12 cellular contexts compared by ENCODE assay signal in the genomic region with DNA sequence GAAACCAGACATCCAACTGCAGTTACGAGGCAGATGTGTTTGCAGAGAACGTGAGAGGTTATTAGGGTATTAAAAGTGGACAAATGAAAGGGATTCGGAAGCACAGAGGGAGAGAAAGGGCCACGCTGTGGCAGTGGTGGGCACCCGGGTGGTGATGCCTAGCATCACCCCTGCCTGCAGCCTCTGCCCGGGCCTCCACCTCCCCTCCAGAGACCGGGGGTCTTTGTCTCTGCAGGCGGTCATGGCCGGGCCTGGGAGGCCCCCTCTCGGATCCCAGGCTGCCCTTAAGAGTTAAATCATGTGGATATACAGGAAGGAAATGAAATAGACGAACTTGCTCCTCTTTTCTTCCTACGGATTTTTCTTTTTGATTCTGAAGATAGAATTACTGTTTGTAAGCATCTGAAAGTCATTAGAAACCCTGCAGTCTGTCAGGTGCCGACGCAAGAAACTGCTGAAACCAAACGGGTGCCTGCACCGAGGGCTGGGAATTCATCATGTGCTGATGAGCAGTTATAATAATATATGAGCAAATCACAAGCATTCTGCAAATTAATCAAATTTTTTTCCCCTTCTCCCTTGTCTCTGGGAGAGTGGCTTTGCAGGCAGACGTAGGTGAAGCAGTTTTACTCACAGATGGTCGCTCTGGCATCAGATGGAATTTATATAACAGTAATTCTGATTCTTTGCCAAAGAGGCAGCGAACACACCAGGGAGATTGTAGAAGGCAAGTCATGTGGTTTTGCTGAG.
DNase-seq lines count a peak whose midpoint lies in the region; ATAC-seq and TF ChIP-seq lines count a peak whose summit lies in the region.
"Had no signal": no experiment of that assay in that cellular context is flagged by ENCODE, and none has a peak within 500 bp of the region (broad histone marks: within the 10 kb centered on the region; RNA-seq: fewer than 3 reads in every experiment).

No MANE protein-coding gene starts in this region.

- no peak for TF ChIP-seq EP300 in esophagus muscularis mucosa (IDR thresholded peaks at IDR 0.05)
- no peak for TF ChIP-seq EP300 in neural cell (conservative IDR thresholded peaks at IDR 0.05; ENCODE audit: poor library complexity, severe bottlenecking)
- TF ChIP-seq EP300 in tibial nerve (IDR thresholded peaks at IDR 0.05), result peak in 1 of 2 donors; percentile 48

- TF ChIP-seq RAD21 in neural cell (conservative IDR thresholded peaks at IDR 0.05), result no peak

- intact Hi-C loops in esophagus muscularis mucosa (cut with DNase I), result no loop called here
- intact Hi-C loops in left lung (cut with DNase I), result no loop called here

- WGBS in esophagus muscularis mucosa, result 29% methylated on average over 19 of the region's 19 CpGs
- 27 to 30% methylated on average over 19 of the region's 19 CpGs for WGBS in tibial nerve, 2 donors

- H3K27me3 ChIP-seq in NT2/D1 (ENCODE audit: insufficient read depth, insufficient read length), result no peaks in the 10 kb centered on the region
- peaks cover 0 to 9% (median 0%) of the 10 kb centered on the region in 4 donors for H3K27me3 ChIP-seq in esophagus muscularis mucosa
- no peaks in the 10 kb centered on the region for H3K27me3 ChIP-seq in neural cell (ENCODE audit: insufficient read depth, low read depth, low read length)
- no peaks in the 10 kb centered on the region for H3K27me3 ChIP-seq in tibial nerve
- H3K27me3 ChIP-seq in left lung, result peaks cover 0 to 73% of the 10 kb centered on the region in 2 donors
- H3K27me3 ChIP-seq in brain microvascular endothelial cell (replicated peaks), result peaks cover 9% of the 10 kb centered on the region

- no peaks in the 10 kb centered on the region for H4K20me1 ChIP-seq in neural cell (ENCODE audit: insufficient read depth)

- in situ Hi-C loops in brain microvascular endothelial cell (cut with HindIII; ENCODE audit: low pct_ligation_motif_present, low sequenced_read_pairs), result no loop called here

- H3K9me3 ChIP-seq in NT2/D1 (ENCODE audit: insufficient read depth, low read length) (no peaks in the 10 kb centered on the region), esophagus muscularis mucosa (no peaks in the 10 kb centered on the region), neural cell (ENCODE audit: low read length) (no peaks in the 10 kb centered on the region), tibial nerve (no peaks in the 10 kb centered on the region), left lung (no peaks in the 10 kb centered on the region)

- TF ChIP-seq POLR2A in esophagus muscularis mucosa (IDR thresholded peaks at IDR 0.05; ENCODE audit: low read depth), result no peak
- no peak for TF ChIP-seq POLR2A in tibial nerve (IDR thresholded peaks at IDR 0.05)

- no peaks in the 10 kb centered on the region for H3K9me2 ChIP-seq in neural cell (ENCODE audit: insufficient read depth, low read length)

- H3K4me3 ChIP-seq in NT2/D1 (ENCODE audit: insufficient read length, low read depth) (no peak overlapping the region), esophagus muscularis mucosa (peak overlapping the region; percentile 45 to 56 (median 48)), neural cell (ENCODE audit: low read length) (no peak overlapping the region), tibial nerve (peak overlapping the region; percentile 3 to 41 (median 26)), left lung (no peak overlapping the region), brain microvascular endothelial cell (ENCODE audit: low read depth, low read length) (no peak overlapping the region)

- H3K9ac ChIP-seq in NT2/D1 (ENCODE audit: insufficient read length, low read depth) (peak overlapping the region; percentile 32), neural cell (ENCODE audit: low read length) (no peak overlapping the region)

- no peak for DNase-seq in NT2/D1 (ENCODE audit: low read depth, low spot score)
- no peak for DNase-seq in esophagus muscularis mucosa (ENCODE audit: extremely low spot score)
- DNase-seq in tibial nerve (ENCODE audit: low spot score in 2 of 2), result peak in 1 of 2 donors; percentile 34
- DNase-seq in left lung, result no peak
- no peak for DNase-seq in activated CD8-positive, alpha-beta memory T cell treated with anti-CD3 and anti-CD28 coated beads for 24 hours
- no peak for DNase-seq in OCI-M2 (lab: John Stamatoyannopoulos, UW; ENCODE audit: unreplicated experiment)
- DNase-seq in brain microvascular endothelial cell, result no peak
- DNase-seq: activated CD4-positive, CD25-positive, alpha-beta regulatory T cell; activated gamma-delta T cell; SHP77; stimulated activated CD4-positive, alpha-beta T cell treated with anti-CD3 and anti-CD28 coated beads, Interleukin-2, amount 100 ng/mL, for 48 hours had no signal

- TF ChIP-seq CTCF in esophagus muscularis mucosa (IDR thresholded peaks at IDR 0.05), result no peak
- peak; percentile 21 for TF ChIP-seq CTCF in neural cell (IDR thresholded peaks at IDR 0.05; ENCODE audit: poor library complexity, severe bottlenecking)
- no peak for TF ChIP-seq CTCF in tibial nerve (IDR thresholded peaks at IDR 0.05)
- no peak for TF ChIP-seq CTCF in left lung (IDR thresholded peaks at IDR 0.05)
- TF ChIP-seq CTCF in brain microvascular endothelial cell (IDR thresholded peaks at IDR 0.05; ENCODE audit: low read depth, low read length, missing control alignments), result no peak

- no peaks in the 10 kb centered on the region for H3K36me3 ChIP-seq in NT2/D1 (ENCODE audit: insufficient read depth, insufficient read length, low read length)
- no peaks in the 10 kb centered on the region for H3K36me3 ChIP-seq in esophagus muscularis mucosa
- H3K36me3 ChIP-seq in neural cell (ENCODE audit: insufficient read depth, low read length), result no peaks in the 10 kb centered on the region
- H3K36me3 ChIP-seq in tibial nerve, result no peaks in the 10 kb centered on the region
- no peaks in the 10 kb centered on the region for H3K36me3 ChIP-seq in left lung
- H3K36me3 ChIP-seq in brain microvascular endothelial cell (replicated peaks), result no peaks in the 10 kb centered on the region

- H3F3A ChIP-seq in neural cell (ENCODE audit: insufficient read depth, low read length, poor library complexity, severe bottlenecking), result no peaks in the 10 kb centered on the region

- H2AFZ ChIP-seq in neural cell (ENCODE audit: low read depth, low read length), result no peak overlapping the region

- no peak overlapping the region for H3K4me2 ChIP-seq in neural cell (ENCODE audit: low read length)

- H3K79me2 ChIP-seq in neural cell (replicated peaks; ENCODE audit: insufficient read depth, low read length), result no peaks in the 10 kb centered on the region

- no peak for ATAC-seq in left lung

- H3K4me1 ChIP-seq in NT2/D1 (ENCODE audit: insufficient read depth, insufficient read length), result peaks cover 2% of the 10 kb centered on the region
- H3K4me1 ChIP-seq in esophagus muscularis mucosa, result peaks cover 4 to 25% (median 18%) of the 10 kb centered on the region in 4 donors
- H3K4me1 ChIP-seq in tibial nerve, result peaks cover 0 to 79% (median 15%) of the 10 kb centered on the region in 4 donors
- H3K4me1 ChIP-seq in left lung, result no peaks in the 10 kb centered on the region

- peak overlapping the region; percentile 44 to 60 (median 50) for H3K27ac ChIP-seq in esophagus muscularis mucosa (replicated peaks in 1 of 4)
- H3K27ac ChIP-seq in neural cell (ENCODE audit: low read length), result no peak overlapping the region
- H3K27ac ChIP-seq in tibial nerve, result peak overlapping the region; percentile 1 to 75 (median 60)
- no peak overlapping the region for H3K27ac ChIP-seq in left lung
- no peak overlapping the region for H3K27ac ChIP-seq in brain microvascular endothelial cell

TF ChIP-seq in neural cell, 6 proteins besides CTCF, POLR2A, EP300 and RAD21:
- TF ChIP-seq, protein P1, sequence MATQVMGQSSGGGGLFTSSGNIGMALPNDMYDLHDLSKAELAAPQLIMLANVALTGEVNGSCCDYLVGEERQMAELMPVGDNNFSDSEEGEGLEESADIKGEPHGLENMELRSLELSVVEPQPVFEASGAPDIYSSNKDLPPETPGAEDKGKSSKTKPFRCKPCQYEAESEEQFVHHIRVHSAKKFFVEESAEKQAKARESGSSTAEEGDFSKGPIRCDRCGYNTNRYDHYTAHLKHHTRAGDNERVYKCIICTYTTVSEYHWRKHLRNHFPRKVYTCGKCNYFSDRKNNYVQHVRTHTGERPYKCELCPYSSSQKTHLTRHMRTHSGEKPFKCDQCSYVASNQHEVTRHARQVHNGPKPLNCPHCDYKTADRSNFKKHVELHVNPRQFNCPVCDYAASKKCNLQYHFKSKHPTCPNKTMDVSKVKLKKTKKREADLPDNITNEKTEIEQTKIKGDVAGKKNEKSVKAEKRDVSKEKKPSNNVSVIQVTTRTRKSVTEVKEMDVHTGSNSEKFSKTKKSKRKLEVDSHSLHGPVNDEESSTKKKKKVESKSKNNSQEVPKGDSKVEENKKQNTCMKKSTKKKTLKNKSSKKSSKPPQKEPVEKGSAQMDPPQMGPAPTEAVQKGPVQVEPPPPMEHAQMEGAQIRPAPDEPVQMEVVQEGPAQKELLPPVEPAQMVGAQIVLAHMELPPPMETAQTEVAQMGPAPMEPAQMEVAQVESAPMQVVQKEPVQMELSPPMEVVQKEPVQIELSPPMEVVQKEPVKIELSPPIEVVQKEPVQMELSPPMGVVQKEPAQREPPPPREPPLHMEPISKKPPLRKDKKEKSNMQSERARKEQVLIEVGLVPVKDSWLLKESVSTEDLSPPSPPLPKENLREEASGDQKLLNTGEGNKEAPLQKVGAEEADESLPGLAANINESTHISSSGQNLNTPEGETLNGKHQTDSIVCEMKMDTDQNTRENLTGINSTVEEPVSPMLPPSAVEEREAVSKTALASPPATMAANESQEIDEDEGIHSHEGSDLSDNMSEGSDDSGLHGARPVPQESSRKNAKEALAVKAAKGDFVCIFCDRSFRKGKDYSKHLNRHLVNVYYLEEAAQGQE (IDR thresholded peaks at IDR 0.05; ENCODE audit: borderline replicate concordance), result no peak
- TF ChIP-seq POLR2AphosphoS5 (IDR thresholded peaks at IDR 0.05) (no peak), EZH2 (IDR thresholded peaks at IDR 0.05; ENCODE audit: borderline replicate concordance, insufficient read depth, low read length, poor library complexity, severe bottlenecking) (no peak), MXI1 (conservative IDR thresholded peaks at IDR 0.05; ENCODE audit: poor library complexity, severe bottlenecking) (no peak), SMC3 (conservative IDR thresholded peaks at IDR 0.05; ENCODE audit: poor library complexity) (no peak), TAF1 (IDR thresholded peaks at IDR 0.05; ENCODE audit: low read depth) (no peak)

Comparison
In these comparisons a context has a peak if more than half of its experiments do, and no peak if none do; other contexts are left out.
1. H3K4me3 ChIP-seq: peak in esophagus muscularis mucosa (4 of 4) and tibial nerve (4 of 4); none in NT2/D1 (single experiment), neural cell (single experiment), left lung (0 of 2) and brain microvascular endothelial cell (single experiment).
2. H3K27ac ChIP-seq: peak in esophagus muscularis mucosa (4 of 4) and tibial nerve (4 of 4); none in neural cell (single experiment), left lung (0 of 2) and brain microvascular endothelial cell (single experiment).